In genomic region chr17:77810536-77810935, GRCh38 we compare ENCODE assay signal across 10 cellular contexts.
DNase-seq lines count a peak whose midpoint lies in the region; ATAC-seq and TF ChIP-seq lines count a peak whose summit lies in the region.
"Had no signal": no experiment of that assay in that cellular context is flagged by ENCODE, and none has a peak within 500 bp of the region (broad histone marks: within the 10 kb centered on the region; RNA-seq: fewer than 3 reads in every experiment).

No MANE protein-coding gene starts in this region.

- DNase-seq in HFF-Myc (ENCODE audit: extremely low read depth, low read depth) (peak; percentile 24), brain microvascular endothelial cell (peak; percentile 35), left ventricle myocardium inferior (no peak), thoracic aorta (ENCODE audit: low spot score) (no peak)
- no peak for DNase-seq in activated effector memory CD4-positive, alpha-beta T cell treated with Interleukin-2 at 50 U/mL for 16 hours
- no peak for DNase-seq in stimulated activated naive CD8-positive, alpha-beta T cell treated with anti-CD3 and anti-CD28 coated beads, Interleukin-15, Interleukin-2, amounts not matched to agents 100 U/mL and 50 U/mL, for 24 hours
- no peak for DNase-seq in stimulated activated CD4-positive, alpha-beta T cell treated with anti-CD3 and anti-CD28 coated beads, Interleukin-4, amount 100 ng/mL, for 24 hours
- DNase-seq: activated naive CD8-positive, alpha-beta T cell treated with anti-CD3 and anti-CD28 coated beads, Interleukin-2, amount 10 ng/mL, durations not matched to agents 7 days and 5 days; NCI-H1105 treated with DMSO at 0.1 percent for 48 hours had no signal

- H3K4me1 ChIP-seq in left ventricle myocardium inferior (peaks cover 25% of the 10 kb centered on the region), thoracic aorta (ENCODE audit: control insufficient read depth in 1 of 2, low read depth in 2 of 2) (peaks cover 11 to 25% of the 10 kb centered on the region in 2 donors)

- peak; percentile 82 for ATAC-seq in thoracic aorta (ENCODE audit: insufficient number of reproducible peaks, low FRiP score, low read depth)
- ATAC-seq in stimulated activated naive CD8-positive, alpha-beta T cell treated with anti-CD3 and anti-CD28 coated beads, Interleukin-15, Interleukin-2, amounts not matched to agents 100 U/mL and 50 U/mL, for 24 hours: no peak
- ATAC-seq: esophagus mucosa had no signal

- intact Hi-C loops in left ventricle myocardium inferior (cut with micrococcal nuclease): no loop called here

- H3K27me3 ChIP-seq in brain microvascular endothelial cell (replicated peaks) (no peaks in the 10 kb centered on the region), left ventricle myocardium inferior (ENCODE audit: low read depth) (no peaks in the 10 kb centered on the region), thoracic aorta (replicated peaks; ENCODE audit: insufficient read depth) (no peaks in the 10 kb centered on the region)

- H3K9me3 ChIP-seq in left ventricle myocardium inferior (replicated peaks) (no peaks in the 10 kb centered on the region), thoracic aorta (no peaks in the 10 kb centered on the region)

- in situ Hi-C loops in brain microvascular endothelial cell (cut with HindIII; ENCODE audit: low pct_ligation_motif_present, low sequenced_read_pairs): no loop called here

- H3K27ac ChIP-seq in brain microvascular endothelial cell (no peak overlapping the region), left ventricle myocardium inferior (replicated peaks) (peak overlapping the region; percentile 71), thoracic aorta (peak overlapping the region in 1 of 2 donors; percentile 43)

- TF ChIP-seq CTCF in HFF-Myc (IDR thresholded peaks at IDR 0.05; ENCODE audit: low read depth, low read length, missing control alignments) (no peak), brain microvascular endothelial cell (IDR thresholded peaks at IDR 0.05; ENCODE audit: low read depth, low read length, missing control alignments) (no peak), left ventricle myocardium inferior (IDR thresholded peaks at IDR 0.05; ENCODE audit: borderline replicate concordance) (no peak), thoracic aorta (IDR thresholded peaks at IDR 0.05) (no peak)

- H3K36me3 ChIP-seq in brain microvascular endothelial cell (replicated peaks) (no peaks in the 10 kb centered on the region), left ventricle myocardium inferior (no peaks in the 10 kb centered on the region), thoracic aorta (no peaks in the 10 kb centered on the region)

- H3K4me3 ChIP-seq in HFF-Myc (replicated peaks; ENCODE audit: low read depth, low read length): no peak overlapping the region
- no peak overlapping the region for H3K4me3 ChIP-seq in brain microvascular endothelial cell (ENCODE audit: low read depth, low read length)
- no peak overlapping the region for H3K4me3 ChIP-seq in left ventricle myocardium inferior
- H3K4me3 ChIP-seq in thoracic aorta: no peak overlapping the region

Comparison
In these comparisons a context has a peak if more than half of its experiments do, and no peak if none do; other contexts are left out.
1. DNase-seq: peak in HFF-Myc (single experiment) and brain microvascular endothelial cell (single experiment); none in left ventricle myocardium inferior (single experiment), thoracic aorta (single experiment), activated effector memory CD4-positive, alpha-beta T cell treated with Interleukin-2 at 50 U/mL for 16 hours (single experiment), stimulated activated naive CD8-positive, alpha-beta T cell treated with anti-CD3 and anti-CD28 coated beads, Interleukin-15, Interleukin-2, amounts not matched to agents 100 U/mL and 50 U/mL, for 24 hours (single experiment) and stimulated activated CD4-positive, alpha-beta T cell treated with anti-CD3 and anti-CD28 coated beads, Interleukin-4, amount 100 ng/mL, for 24 hours (single experiment).